In genomic region chr12:34051486-34051885, GRCh38 we compare ENCODE assay signal across 39 cellular contexts.
"Had no signal": no experiment of that assay in that cellular context is flagged by ENCODE, and none has a peak within 500 bp of the region (broad histone marks: within the 10 kb centered on the region; RNA-seq: fewer than 3 reads in every experiment).

No MANE protein-coding gene starts in this region.

- H3K27ac ChIP-seq: ascending aorta, cardiac muscle cell, WERI-Rb-1 had no signal

- H3K36me3 Mint-ChIP-seq: activated naive CD4-positive, alpha-beta T cell treated with anti-CD3 and anti-CD28 coated beads, Interleukin-2, amount 10 ng/mL, durations not matched to agents 7 days and 5 days; activated naive CD8-positive, alpha-beta T cell treated with anti-CD3 and anti-CD28 coated beads, Interleukin-2, amount 10 ng/mL, durations not matched to agents 7 days and 5 days; brain had no signal

- H3K27me3 Mint-ChIP-seq: activated CD4-positive, alpha-beta memory T cell treated with anti-CD3 and anti-CD28 coated beads, Interleukin-2, amount 10 ng/mL, durations not matched to agents 7 days and 5 days; activated CD8-positive, alpha-beta memory T cell treated with anti-CD3 and anti-CD28 coated beads, Interleukin-2, amount 10 ng/mL, durations not matched to agents 7 days and 5 days; activated naive CD4-positive, alpha-beta T cell treated with anti-CD3 and anti-CD28 coated beads, Interleukin-2, amount 10 ng/mL, durations not matched to agents 7 days and 5 days; activated naive CD4-positive, alpha-beta T cell treated with anti-CD3 and anti-CD28 coated beads, Interleukin-2, amount 50 U/mL, for 24 hours; activated naive CD8-positive, alpha-beta T cell treated with anti-CD3 and anti-CD28 coated beads, Interleukin-2, amount 10 ng/mL, durations not matched to agents 7 days and 5 days; brain had no signal

- H3K36me3 ChIP-seq: ascending aorta, cardiac muscle cell, WERI-Rb-1 had no signal

- H3K27me3 ChIP-seq: ascending aorta, cardiac muscle cell had no signal

- FAIRE-seq: bronchial epithelial cell, TTC549 had no signal

- DNase-seq: activated CD4-positive, alpha-beta memory T cell treated with anti-CD3 and anti-CD28 coated beads, Interleukin-2, amount 10 ng/mL, durations not matched to agents 7 days and 5 days; activated CD4-positive, alpha-beta T cell treated with anti-CD3 and anti-CD28 coated beads for 1 hour; activated CD4-positive, alpha-beta T cell treated with anti-CD3 and anti-CD28 coated beads for 36 hours; activated CD4-positive, alpha-beta T cell treated with anti-CD3 and anti-CD28 coated beads for 48 hours; activated CD4-positive, alpha-beta T cell treated with anti-CD3 and anti-CD28 coated beads, Interleukin-2, amount 10 ng/mL, durations not matched to agents 7 days and 5 days; activated CD4-positive, alpha-beta T cell treated with anti-CD3 and anti-CD28 coated beads, Interleukin-2, amount 50 U/mL, for 48 hours; activated CD4-positive, CD25-positive, alpha-beta regulatory T cell; activated CD8-positive, alpha-beta memory T cell treated with anti-CD3 and anti-CD28 coated beads for 24 hours; activated CD8-positive, alpha-beta memory T cell treated with anti-CD3 and anti-CD28 coated beads, Interleukin-2, amount 10 ng/mL, durations not matched to agents 7 days and 5 days; activated CD8-positive, alpha-beta memory T cell treated with anti-CD3 and anti-CD28 coated beads, Interleukin-2, amount 50 U/mL, for 48 hours; activated CD8-positive, alpha-beta T cell treated with anti-CD3 and anti-CD28 coated beads, Interleukin-2, amount 10 ng/mL, durations not matched to agents 7 days and 5 days; activated effector memory CD4-positive, alpha-beta T cell treated with Interleukin-2 at 50 U/mL for 16 hours; activated gamma-delta T cell; activated naive CD4-positive, alpha-beta T cell treated with anti-CD3 and anti-CD28 coated beads, Interleukin-2, amount 10 ng/mL, durations not matched to agents 7 days and 5 days; activated naive CD4-positive, alpha-beta T cell treated with Interleukin-2 at 50 U/mL for 16 hours; activated naive CD8-positive, alpha-beta T cell treated with anti-CD3 and anti-CD28 coated beads, Interleukin-2, amount 10 ng/mL, durations not matched to agents 7 days and 5 days; activated naive CD8-positive, alpha-beta T cell treated with anti-CD3 and anti-CD28 coated beads, Interleukin-2, amount 50 U/mL, for 24 hours; activated T-cell treated with anti-CD3 and anti-CD28 coated beads, Interleukin-2, amount 50 U/mL, for 24 hours; activated T-cell treated with anti-CD3 and anti-CD28 coated beads, Interleukin-2, amount 50 U/mL, for 48 hours; amygdala; anterior cingulate cortex; caudate nucleus; cerebellar nuclear complex; T-helper 2 cell; T-helper 9 cell; WERI-Rb-1 had no signal

- H3K4me1 ChIP-seq: ascending aorta had no signal

- H3K9me3 Mint-ChIP-seq: central memory CD8-positive, alpha-beta T cell had no signal

- H3K4me1 Mint-ChIP-seq: activated CD4-positive, alpha-beta memory T cell treated with anti-CD3 and anti-CD28 coated beads, Interleukin-2, amount 10 ng/mL, durations not matched to agents 7 days and 5 days; brain; WTC11 had no signal

- H3K4me3 Mint-ChIP-seq: activated CD4-positive, alpha-beta memory T cell treated with anti-CD3 and anti-CD28 coated beads, Interleukin-2, amount 10 ng/mL, durations not matched to agents 7 days and 5 days; activated CD4-positive, alpha-beta T cell treated with anti-CD3 and anti-CD28 coated beads for 36 hours; activated CD4-positive, alpha-beta T cell treated with anti-CD3 and anti-CD28 coated beads, Interleukin-2, amount 10 ng/mL, durations not matched to agents 7 days and 5 days; activated CD8-positive, alpha-beta memory T cell treated with anti-CD3 and anti-CD28 coated beads, Interleukin-2, amount 10 ng/mL, durations not matched to agents 7 days and 5 days; activated CD8-positive, alpha-beta T cell treated with anti-CD3 and anti-CD28 coated beads, Interleukin-2, amount 10 ng/mL, durations not matched to agents 7 days and 5 days; activated naive CD4-positive, alpha-beta T cell treated with anti-CD3 and anti-CD28 coated beads, Interleukin-2, amount 10 ng/mL, durations not matched to agents 7 days and 5 days; activated naive CD4-positive, alpha-beta T cell treated with anti-CD3 and anti-CD28 coated beads, Interleukin-2, amount 50 U/mL, for 24 hours; activated naive CD8-positive, alpha-beta T cell; activated naive CD8-positive, alpha-beta T cell treated with anti-CD3 and anti-CD28 coated beads, Interleukin-2, amount 10 ng/mL, durations not matched to agents 7 days and 5 days; activated naive CD8-positive, alpha-beta T cell treated with anti-CD3 and anti-CD28 coated beads, Interleukin-2, amount 50 U/mL, for 24 hours; activated T-cell treated with anti-CD3 and anti-CD28 coated beads, Interleukin-2, amount 50 U/mL, for 24 hours; brain; central memory CD8-positive, alpha-beta T cell; T-helper 1 cell treated with Interleukin-12 subunit alpha and Interleukin-12 subunit beta and Interleukin-4 antibody, amounts not matched to agents 30 μg/mL and 1 μg/mL, for 36 hours; T-helper 2 cell treated with Interferon-gamma antibody and Interleukin-4, amounts not matched to agents 5 μg/mL and 100 μg/mL, for 36 hours; WTC11 had no signal

- ATAC-seq: activated CD4-positive, alpha-beta T cell treated with anti-CD3 and anti-CD28 coated beads for 36 hours; activated CD4-positive, CD25-positive, alpha-beta regulatory T cell treated with anti-CD3 and anti-CD28 coated beads, Interleukin-2, amount 50 U/mL, for 24 hours; activated CD8-positive, alpha-beta memory T cell treated with anti-CD3 and anti-CD28 coated beads, Interleukin-2, amount 10 ng/mL, durations not matched to agents 7 days and 5 days; activated CD8-positive, alpha-beta T cell treated with anti-CD3 and anti-CD28 coated beads, Interleukin-2, amount 10 ng/mL, durations not matched to agents 7 days and 5 days; activated naive CD8-positive, alpha-beta T cell treated with anti-CD3 and anti-CD28 coated beads, Interleukin-2, amount 50 U/mL, for 24 hours; WTC11 had no signal

- H3K4me3 ChIP-seq: ascending aorta, cardiac muscle cell had no signal

- H3K27ac Mint-ChIP-seq: activated CD4-positive, alpha-beta memory T cell treated with anti-CD3 and anti-CD28 coated beads, Interleukin-2, amount 10 ng/mL, durations not matched to agents 7 days and 5 days; activated CD4-positive, alpha-beta T cell treated with anti-CD3 and anti-CD28 coated beads for 36 hours; activated CD4-positive, alpha-beta T cell treated with anti-CD3 and anti-CD28 coated beads, Interleukin-2, amount 10 ng/mL, durations not matched to agents 7 days and 5 days; activated CD8-positive, alpha-beta memory T cell treated with anti-CD3 and anti-CD28 coated beads, Interleukin-2, amount 10 ng/mL, durations not matched to agents 7 days and 5 days; activated CD8-positive, alpha-beta T cell treated with anti-CD3 and anti-CD28 coated beads, Interleukin-2, amount 10 ng/mL, durations not matched to agents 7 days and 5 days; activated naive CD4-positive, alpha-beta T cell treated with anti-CD3 and anti-CD28 coated beads, Interleukin-2, amount 10 ng/mL, durations not matched to agents 7 days and 5 days; activated naive CD4-positive, alpha-beta T cell treated with anti-CD3 and anti-CD28 coated beads, Interleukin-2, amount 50 U/mL, for 24 hours; activated naive CD8-positive, alpha-beta T cell; activated naive CD8-positive, alpha-beta T cell treated with anti-CD3 and anti-CD28 coated beads, Interleukin-2, amount 10 ng/mL, durations not matched to agents 7 days and 5 days; activated naive CD8-positive, alpha-beta T cell treated with anti-CD3 and anti-CD28 coated beads, Interleukin-2, amount 50 U/mL, for 24 hours; activated T-cell treated with anti-CD3 and anti-CD28 coated beads, Interleukin-2, amount 50 U/mL, for 24 hours; activated T-helper 2 cell treated with anti-CD3 and anti-CD28 coated beads, Interferon-gamma antibody, Interleukin-2, Interleukin-4, amounts not matched to agents 10 μg/mL and 5 μg/mL and 100 μg/mL, durations not matched to agents 14 hours and 24 hours and 36 hours; brain; T-helper 1 cell treated with Interleukin-12 subunit alpha and Interleukin-12 subunit beta and Interleukin-4 antibody, amounts not matched to agents 30 μg/mL and 1 μg/mL, for 36 hours; T-helper 2 cell treated with Interferon-gamma antibody and Interleukin-4, amounts not matched to agents 5 μg/mL and 100 μg/mL, for 36 hours; WTC11 had no signal
